ENCODE assay signal across 8 cellular contexts in the genomic region with DNA sequence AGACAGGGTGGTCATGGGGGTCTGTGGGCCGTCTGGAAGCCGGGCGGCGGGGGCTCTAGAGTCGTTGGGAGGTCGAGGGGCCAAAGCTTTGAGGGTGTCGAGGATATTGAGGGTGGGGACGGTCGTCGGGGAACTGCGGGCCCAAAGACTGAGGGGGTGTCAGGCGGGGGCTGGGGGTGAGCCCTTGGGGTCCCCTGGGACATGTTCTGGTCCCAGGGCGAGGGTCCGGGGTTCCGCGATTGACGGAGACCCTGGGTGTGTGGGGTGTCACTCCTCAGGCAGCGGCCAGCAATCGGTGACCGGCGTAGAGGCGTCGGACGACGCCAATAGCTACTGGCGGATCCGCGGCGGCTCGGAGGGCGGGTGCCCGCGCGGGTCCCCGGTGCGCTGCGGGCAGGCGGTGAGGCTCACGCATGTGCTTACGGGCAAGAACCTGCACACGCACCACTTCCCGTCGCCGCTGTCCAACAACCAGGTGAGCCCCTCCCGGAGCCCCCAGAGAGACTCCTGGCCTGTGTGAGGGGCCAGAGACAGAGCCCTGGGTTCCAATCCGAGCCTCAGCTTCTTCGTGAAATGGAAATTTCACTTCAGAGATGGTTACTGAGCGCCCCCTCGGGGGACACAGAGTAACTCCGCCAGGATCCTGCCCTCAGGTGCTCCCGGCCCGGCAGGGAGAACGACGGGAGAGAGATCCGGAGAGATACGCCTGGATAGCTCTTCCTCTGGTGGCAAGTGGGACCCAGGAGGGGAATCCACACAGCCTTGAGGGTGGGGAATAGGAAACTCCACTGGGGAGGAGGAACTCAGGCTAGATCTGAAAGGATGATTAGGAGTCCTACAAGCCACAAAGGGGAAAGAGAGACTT. TPM values are rescaled to one million over a fixed set of nuclear protein-coding genes. Genes with fewer than 3 reads are reported as not detected.
DNase-seq lines count a peak whose midpoint lies in the region; ATAC-seq and TF ChIP-seq lines count a peak whose summit lies in the region.

No MANE protein-coding gene starts in this region.

- H3K36me3 ChIP-seq in left ventricle myocardium inferior, result peaks cover 25% of the 10 kb centered on the region

- peaks cover 10 to 23% of the 10 kb centered on the region in 2 donors for H3K36me3 Mint-ChIP-seq in activated naive CD4-positive, alpha-beta T cell treated with anti-CD3 and anti-CD28 coated beads, Interleukin-2, amount 50 U/mL, for 72 hours

- DNase-seq in EL, result peak; percentile 69
- DNase-seq in HuH-7.5 (ENCODE audit: low spot score), result peak; percentile 78
- peak in 1 of 2 donors; percentile 68 for DNase-seq in activated naive CD4-positive, alpha-beta T cell treated with anti-CD3 and anti-CD28 coated beads, Interleukin-2, amount 50 U/mL, for 72 hours (ENCODE audit: low spot score in 2 of 2)
- no peak for DNase-seq in left ventricle myocardium inferior
- DNase-seq in putamen (ENCODE audit: low spot score), result peak; percentile 39

- TF ChIP-seq CTCF in left ventricle myocardium inferior (IDR thresholded peaks at IDR 0.05; ENCODE audit: borderline replicate concordance), result peak; percentile 61

- H3K27me3 ChIP-seq in left ventricle myocardium inferior (ENCODE audit: low read depth), result no peaks in the 10 kb centered on the region

- TF ChIP-seq POLR2A in Raji (IDR thresholded peaks at IDR 0.05; ENCODE audit: insufficient read depth, low read depth, low read length), result peak; percentile 18; the same call in 1 of the 2 replicates

- peak overlapping the region; percentile 91 to 92 for H3K27ac Mint-ChIP-seq in activated naive CD4-positive, alpha-beta T cell treated with anti-CD3 and anti-CD28 coated beads, Interleukin-2, amount 50 U/mL, for 72 hours

- peaks cover 32% of the 10 kb centered on the region for H3K4me1 ChIP-seq in left ventricle myocardium inferior

- intact Hi-C loops in left ventricle myocardium inferior (cut with micrococcal nuclease), result no loop called here

- H3K9me3 ChIP-seq in left ventricle myocardium inferior (replicated peaks), result no peaks in the 10 kb centered on the region

- ATAC-seq in activated naive CD4-positive, alpha-beta T cell treated with anti-CD3 and anti-CD28 coated beads, Interleukin-2, amount 50 U/mL, for 72 hours, result no peak
- no peak for ATAC-seq in GM18867 (IDR thresholded peaks at IDR 0.05; ENCODE audit: unreplicated experiment)
- no peak for ATAC-seq in HG03139 (IDR thresholded peaks at IDR 0.05; ENCODE audit: unreplicated experiment)

- peak overlapping the region; percentile 92 for H3K4me3 ChIP-seq in left ventricle myocardium inferior

- H3K27ac ChIP-seq in left ventricle myocardium inferior (replicated peaks), result peak overlapping the region; percentile 79

- no peaks in the 10 kb centered on the region for H3K9me3 Mint-ChIP-seq in activated naive CD4-positive, alpha-beta T cell treated with anti-CD3 and anti-CD28 coated beads, Interleukin-2, amount 50 U/mL, for 72 hours

RNA-seq across cellular contexts. Expression of gene SDF2L1, which starts 0.7 kb away (rescaled TPM):
- 10 to 100 TPM; 25.3 to 27.8 TPM for total RNA-seq in activated naive CD4-positive, alpha-beta T cell treated with anti-CD3 and anti-CD28 coated beads, Interleukin-2, amount 50 U/mL, for 72 hours
- total RNA-seq in left ventricle myocardium inferior, result 18.3 TPM

RNA-seq across cellular contexts. Expression of gene CCDC116, which starts 10.3 kb away (rescaled TPM):
- total RNA-seq in activated naive CD4-positive, alpha-beta T cell treated with anti-CD3 and anti-CD28 coated beads, Interleukin-2, amount 50 U/mL, for 72 hours, result under 1 TPM in 1 of 2 donors, not detected in 1; 0.54 TPM
- total RNA-seq in left ventricle myocardium inferior, result 0.11 TPM

RNA-seq across cellular contexts. Expression of gene YDJC, which starts 13.0 kb away (rescaled TPM):
- total RNA-seq in activated naive CD4-positive, alpha-beta T cell treated with anti-CD3 and anti-CD28 coated beads, Interleukin-2, amount 50 U/mL, for 72 hours, result 10 to 100 TPM; 26.9 to 47.9 TPM
- 4.5 TPM for total RNA-seq in left ventricle myocardium inferior

RNA-seq across cellular contexts. Expression of gene PPIL2, which starts 23.0 kb away (rescaled TPM):
- 10 to 100 TPM; 33.9 to 50.5 TPM for total RNA-seq in activated naive CD4-positive, alpha-beta T cell treated with anti-CD3 and anti-CD28 coated beads, Interleukin-2, amount 50 U/mL, for 72 hours
- 27.1 TPM for total RNA-seq in left ventricle myocardium inferior
